16 cellular contexts compared by ENCODE assay signal in the genomic region with DNA sequence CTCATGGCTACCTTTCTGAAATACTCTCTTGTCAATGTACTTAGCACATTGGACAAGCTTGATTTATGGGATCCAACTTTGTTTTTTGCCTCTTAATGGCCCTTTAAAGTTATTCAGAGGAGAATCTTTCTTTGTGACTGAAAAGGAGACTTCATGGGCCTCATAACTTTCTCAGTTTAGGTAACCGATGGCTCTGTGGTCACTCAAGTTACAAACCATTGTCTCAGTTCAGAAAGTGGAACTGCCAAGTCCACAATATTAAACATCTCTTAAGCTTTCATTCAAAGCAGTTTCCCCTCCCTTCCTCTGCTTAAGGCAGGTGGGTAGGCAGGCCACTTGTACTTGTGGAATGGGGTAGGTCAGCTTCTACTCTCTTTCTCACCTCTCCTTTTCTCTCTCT. TPM values are rescaled to one million over a fixed set of nuclear protein-coding genes. Genes with fewer than 3 reads are reported as not detected.
DNase-seq lines count a peak whose midpoint lies in the region; ATAC-seq and TF ChIP-seq lines count a peak whose summit lies in the region.
"Had no signal": no experiment of that assay in that cellular context is flagged by ENCODE, and none has a peak within 500 bp of the region (broad histone marks: within the 10 kb centered on the region; RNA-seq: fewer than 3 reads in every experiment).

No MANE protein-coding gene starts in this region.

- no peaks in the 10 kb centered on the region for H3K4me1 ChIP-seq in right atrium auricular region
- H3K4me1 ChIP-seq in effector memory CD4-positive, alpha-beta T cell (ENCODE audit: control insufficient read depth, insufficient read depth, low read length, poor library complexity, severe bottlenecking): no peaks in the 10 kb centered on the region
- H3K4me1 ChIP-seq: A549 had no signal

- H3K4me3 ChIP-seq in right atrium auricular region: no peak overlapping the region
- H3K4me3 ChIP-seq in effector memory CD4-positive, alpha-beta T cell (ENCODE audit: insufficient read depth, low read depth, low read length, poor library complexity, severe bottlenecking): no peak overlapping the region
- H3K4me3 ChIP-seq: A549, GM23248, SJCRH30 had no signal

- no peak for TF ChIP-seq CTCF in GM10266 (IDR thresholded peaks at IDR 0.05; ENCODE audit: control insufficient read depth, insufficient read depth, low read depth, missing control alignments)
- TF ChIP-seq CTCF in right atrium auricular region (IDR thresholded peaks at IDR 0.05): no peak

- no peaks in the 10 kb centered on the region for H3K36me3 ChIP-seq in right atrium auricular region
- H3K36me3 ChIP-seq in effector memory CD4-positive, alpha-beta T cell (ENCODE audit: control insufficient read depth, insufficient read depth, low read length): no peaks in the 10 kb centered on the region
- H3K36me3 ChIP-seq: SJCRH30 had no signal

- DNase-seq in GM10266 (ENCODE audit: extremely low spot score) (peak; percentile 28), right atrium auricular region (ENCODE audit: low spot score) (no peak), OCI-M1 (lab: John Stamatoyannopoulos, UW) (no peak), HUDEP-2 (lab: John Stamatoyannopoulos, UW; ENCODE audit: unreplicated experiment in 76 of 76) (no peak)
- no peak for DNase-seq in effector memory CD4-positive, alpha-beta T cell
- DNase-seq: activated CD4-positive, CD25-positive, alpha-beta regulatory T cell; DMS 273 treated with DMSO at 0.1 percent for 48 hours; GM23248; Kasumi-1; nucleus accumbens; SJCRH30; stimulated activated CD4-positive, alpha-beta T cell treated with anti-CD3 and anti-CD28 coated beads, Interleukin-15, amount 100 ng/mL, for 24 hours had no signal

- no peaks in the 10 kb centered on the region for H3K27me3 ChIP-seq in right atrium auricular region
- no peaks in the 10 kb centered on the region for H3K27me3 ChIP-seq in effector memory CD4-positive, alpha-beta T cell (replicated peaks; ENCODE audit: control insufficient read depth, insufficient read depth, low read length, poor library complexity, severe bottlenecking)
- H3K27me3 ChIP-seq: SJCRH30 had no signal

- H3K9me3 ChIP-seq in right atrium auricular region: peaks cover 0 to 10% of the 10 kb centered on the region in 2 donors
- no peaks in the 10 kb centered on the region for H3K9me3 ChIP-seq in effector memory CD4-positive, alpha-beta T cell (ENCODE audit: control insufficient read depth, low read length)

- peak; percentile 92 for ATAC-seq in GM19324 (IDR thresholded peaks at IDR 0.05; ENCODE audit: low FRiP score, unreplicated experiment)
- ATAC-seq in HG02588 (IDR thresholded peaks at IDR 0.05; ENCODE audit: unreplicated experiment): peak; percentile 94
- peak; percentile 94 for ATAC-seq in HG03175 (IDR thresholded peaks at IDR 0.05; ENCODE audit: unreplicated experiment)
- ATAC-seq: A549 had no signal

- no peak overlapping the region for H3K27ac ChIP-seq in right atrium auricular region
- H3K27ac ChIP-seq in effector memory CD4-positive, alpha-beta T cell (ENCODE audit: insufficient read depth, low read length, poor library complexity, severe bottlenecking): no peak overlapping the region
- H3K27ac ChIP-seq: A549, GM23248, SJCRH30 had no signal

RNA-seq across cellular contexts. Expression of a gene that starts 12.3 kb away (rescaled TPM):
- 10 to 100 TPM; 20.6 to 29.3 TPM for total RNA-seq in right atrium auricular region
